Comparison of ENCODE assay signal across 8 cellular contexts in genomic region chr2:17754773-17755425, GRCh38. TPM values are rescaled to one million over a fixed set of nuclear protein-coding genes. Genes with fewer than 3 reads are reported as not detected.
DNase-seq lines count a peak whose midpoint lies in the region; ATAC-seq and TF ChIP-seq lines count a peak whose summit lies in the region.

No MANE protein-coding gene starts in this region.

- no peaks in the 10 kb centered on the region for H3K9me3 Mint-ChIP-seq in activated naive CD8-positive, alpha-beta T cell treated with anti-CD3 and anti-CD28 coated beads for 36 hours

- no peak overlapping the region for H3K9ac ChIP-seq in liver (ENCODE audit: low read depth in 1 of 2, low read length in 2 of 2)

- intact Hi-C loops in body of pancreas (cut with DNase I), result no loop called here

- no peaks in the 10 kb centered on the region for H3K27me3 Mint-ChIP-seq in activated naive CD8-positive, alpha-beta T cell treated with anti-CD3 and anti-CD28 coated beads for 36 hours

- H3K4me3 ChIP-seq in BE2C (ENCODE audit: low read depth, low read length) (peak overlapping the region; percentile 90), liver (ENCODE audit: low read depth in 1 of 3, low read length in 3 of 3) (peak overlapping the region; percentile 78 to 99 (median 83)), body of pancreas (no peak overlapping the region)

- WGBS in liver, result 18% methylated on average over 8 of the region's 8 CpGs
- WGBS in body of pancreas, 2 donors, result 23 to 28% methylated on average over 8 of the region's 8 CpGs

- peak overlapping the region; percentile 89 for H3K4me3 Mint-ChIP-seq in activated naive CD8-positive, alpha-beta T cell treated with anti-CD3 and anti-CD28 coated beads for 36 hours

- H3K27me3 ChIP-seq in BE2C (no peaks in the 10 kb centered on the region), liver (ENCODE audit: control insufficient read depth in 4 of 4, insufficient read depth in 4 of 4, low read length in 3 of 4) (no peaks in the 10 kb centered on the region), body of pancreas (no peaks in the 10 kb centered on the region)

- H3K4me1 ChIP-seq in BE2C (peaks cover 9% of the 10 kb centered on the region; the same call in 1 of the 2 replicates), liver (ENCODE audit: control insufficient read depth in 4 of 4, insufficient read depth in 4 of 4, low read length in 3 of 4) (peaks cover 5 to 66% (median 60%) of the 10 kb centered on the region in 4 donors), body of pancreas (peaks cover 17% of the 10 kb centered on the region)

- TF ChIP-seq POLR2A in body of pancreas (IDR thresholded peaks at IDR 0.05), result no peak

- TF ChIP-seq RAD21 in liver (IDR thresholded peaks at IDR 0.05), result no peak

- TF ChIP-seq CTCF in BE2C (IDR thresholded peaks at IDR 0.05; ENCODE audit: low read depth, low read length) (no peak), liver (IDR thresholded peaks at IDR 0.05; ENCODE audit: low read depth, low read length, missing input control) (no peak), body of pancreas (IDR thresholded peaks at IDR 0.05) (no peak)

- peaks cover 25% of the 10 kb centered on the region for H3K4me1 Mint-ChIP-seq in activated naive CD8-positive, alpha-beta T cell treated with anti-CD3 and anti-CD28 coated beads for 36 hours

- no peaks in the 10 kb centered on the region for H3K36me3 ChIP-seq in BE2C
- no peaks in the 10 kb centered on the region for H3K36me3 ChIP-seq in liver (ENCODE audit: control insufficient read depth in 4 of 4, insufficient read depth in 3 of 4, low read depth in 1 of 4, low read length in 3 of 4)
- H3K36me3 ChIP-seq in body of pancreas (replicated peaks in 1 of 2; ENCODE audit: insufficient read depth in 1 of 2, low read depth in 2 of 2), result no peaks in the 10 kb centered on the region

- no peaks in the 10 kb centered on the region for H3K9me3 ChIP-seq in BE2C
- H3K9me3 ChIP-seq in liver (ENCODE audit: control insufficient read depth in 4 of 4, low read length in 3 of 4), result no peaks in the 10 kb centered on the region
- H3K9me3 ChIP-seq in body of pancreas, result no peaks in the 10 kb centered on the region

- H3K27ac ChIP-seq in liver (ENCODE audit: low read depth in 1 of 2, low read length in 2 of 2) (no peak overlapping the region), body of pancreas (no peak overlapping the region)

- H3K27ac Mint-ChIP-seq in activated naive CD8-positive, alpha-beta T cell treated with anti-CD3 and anti-CD28 coated beads for 36 hours, result peak overlapping the region; percentile 97

- H3K36me3 Mint-ChIP-seq in activated naive CD8-positive, alpha-beta T cell treated with anti-CD3 and anti-CD28 coated beads for 36 hours, result peaks cover 5% of the 10 kb centered on the region

- ATAC-seq in HG02970 (IDR thresholded peaks at IDR 0.05; ENCODE audit: low FRiP score, unreplicated experiment) (no peak), body of pancreas (no peak), GM21825 (IDR thresholded peaks at IDR 0.05; ENCODE audit: unreplicated experiment) (no peak), HG03108 (IDR thresholded peaks at IDR 0.05; ENCODE audit: unreplicated experiment) (no peak)

- DNase-seq in BE2C (no peak), HT-29 (ENCODE audit: low spot score) (peak; percentile 44), body of pancreas (no peak)
- no peak for DNase-seq in activated naive CD8-positive, alpha-beta T cell treated with anti-CD3 and anti-CD28 coated beads for 36 hours

TF ChIP-seq in liver, 16 proteins besides CTCF, POLR2A, EP300 and RAD21:
- TF ChIP-seq SP1 (IDR thresholded peaks at IDR 0.05) (no peak), TAF1 (conservative IDR thresholded peaks at IDR 0.05) (no peak), FOXA1 (IDR thresholded peaks at IDR 0.05) (no peak), HNF4G (IDR thresholded peaks at IDR 0.05) (no peak), YY1 (IDR thresholded peaks at IDR 0.05) (no peak), GABPA (IDR thresholded peaks at IDR 0.05 in 1 of 2, conservative IDR thresholded peaks at IDR 0.05 in 1 of 2) (no peak), FOXA2 (IDR thresholded peaks at IDR 0.05) (no peak), NR2F2 (IDR thresholded peaks at IDR 0.05) (no peak), RXRA (IDR thresholded peaks at IDR 0.05) (no peak), JUND (IDR thresholded peaks at IDR 0.05) (no peak), HNF4A (conservative IDR thresholded peaks at IDR 0.05) (no peak), EGR1 (IDR thresholded peaks at IDR 0.05; ENCODE audit: low read depth in 2 of 2) (no peak)
- TF ChIP-seq, protein P1, sequence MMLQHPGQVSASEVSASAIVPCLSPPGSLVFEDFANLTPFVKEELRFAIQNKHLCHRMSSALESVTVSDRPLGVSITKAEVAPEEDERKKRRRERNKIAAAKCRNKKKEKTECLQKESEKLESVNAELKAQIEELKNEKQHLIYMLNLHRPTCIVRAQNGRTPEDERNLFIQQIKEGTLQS (IDR thresholded peaks at IDR 0.05), result no peak
- TF ChIP-seq, protein P2, sequence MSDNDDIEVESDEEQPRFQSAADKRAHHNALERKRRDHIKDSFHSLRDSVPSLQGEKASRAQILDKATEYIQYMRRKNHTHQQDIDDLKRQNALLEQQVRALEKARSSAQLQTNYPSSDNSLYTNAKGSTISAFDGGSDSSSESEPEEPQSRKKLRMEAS (IDR thresholded peaks at IDR 0.05), result no peak
- TF ChIP-seq, protein P3, sequence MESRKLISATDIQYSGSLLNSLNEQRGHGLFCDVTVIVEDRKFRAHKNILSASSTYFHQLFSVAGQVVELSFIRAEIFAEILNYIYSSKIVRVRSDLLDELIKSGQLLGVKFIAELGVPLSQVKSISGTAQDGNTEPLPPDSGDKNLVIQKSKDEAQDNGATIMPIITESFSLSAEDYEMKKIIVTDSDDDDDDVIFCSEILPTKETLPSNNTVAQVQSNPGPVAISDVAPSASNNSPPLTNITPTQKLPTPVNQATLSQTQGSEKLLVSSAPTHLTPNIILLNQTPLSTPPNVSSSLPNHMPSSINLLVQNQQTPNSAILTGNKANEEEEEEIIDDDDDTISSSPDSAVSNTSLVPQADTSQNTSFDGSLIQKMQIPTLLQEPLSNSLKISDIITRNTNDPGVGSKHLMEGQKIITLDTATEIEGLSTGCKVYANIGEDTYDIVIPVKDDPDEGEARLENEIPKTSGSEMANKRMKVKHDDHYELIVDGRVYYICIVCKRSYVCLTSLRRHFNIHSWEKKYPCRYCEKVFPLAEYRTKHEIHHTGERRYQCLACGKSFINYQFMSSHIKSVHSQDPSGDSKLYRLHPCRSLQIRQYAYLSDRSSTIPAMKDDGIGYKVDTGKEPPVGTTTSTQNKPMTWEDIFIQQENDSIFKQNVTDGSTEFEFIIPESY (IDR thresholded peaks at IDR 0.05), result no peak
- TF ChIP-seq, protein P4, sequence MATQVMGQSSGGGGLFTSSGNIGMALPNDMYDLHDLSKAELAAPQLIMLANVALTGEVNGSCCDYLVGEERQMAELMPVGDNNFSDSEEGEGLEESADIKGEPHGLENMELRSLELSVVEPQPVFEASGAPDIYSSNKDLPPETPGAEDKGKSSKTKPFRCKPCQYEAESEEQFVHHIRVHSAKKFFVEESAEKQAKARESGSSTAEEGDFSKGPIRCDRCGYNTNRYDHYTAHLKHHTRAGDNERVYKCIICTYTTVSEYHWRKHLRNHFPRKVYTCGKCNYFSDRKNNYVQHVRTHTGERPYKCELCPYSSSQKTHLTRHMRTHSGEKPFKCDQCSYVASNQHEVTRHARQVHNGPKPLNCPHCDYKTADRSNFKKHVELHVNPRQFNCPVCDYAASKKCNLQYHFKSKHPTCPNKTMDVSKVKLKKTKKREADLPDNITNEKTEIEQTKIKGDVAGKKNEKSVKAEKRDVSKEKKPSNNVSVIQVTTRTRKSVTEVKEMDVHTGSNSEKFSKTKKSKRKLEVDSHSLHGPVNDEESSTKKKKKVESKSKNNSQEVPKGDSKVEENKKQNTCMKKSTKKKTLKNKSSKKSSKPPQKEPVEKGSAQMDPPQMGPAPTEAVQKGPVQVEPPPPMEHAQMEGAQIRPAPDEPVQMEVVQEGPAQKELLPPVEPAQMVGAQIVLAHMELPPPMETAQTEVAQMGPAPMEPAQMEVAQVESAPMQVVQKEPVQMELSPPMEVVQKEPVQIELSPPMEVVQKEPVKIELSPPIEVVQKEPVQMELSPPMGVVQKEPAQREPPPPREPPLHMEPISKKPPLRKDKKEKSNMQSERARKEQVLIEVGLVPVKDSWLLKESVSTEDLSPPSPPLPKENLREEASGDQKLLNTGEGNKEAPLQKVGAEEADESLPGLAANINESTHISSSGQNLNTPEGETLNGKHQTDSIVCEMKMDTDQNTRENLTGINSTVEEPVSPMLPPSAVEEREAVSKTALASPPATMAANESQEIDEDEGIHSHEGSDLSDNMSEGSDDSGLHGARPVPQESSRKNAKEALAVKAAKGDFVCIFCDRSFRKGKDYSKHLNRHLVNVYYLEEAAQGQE (IDR thresholded peaks at IDR 0.05), result no peak

RNA-seq across cellular contexts. Expression of gene GEN1, which starts 1.0 kb away (rescaled TPM):
- 6.5 TPM for polyA plus RNA-seq in BE2C (2012; ENCODE audit: insufficient read depth, insufficient read length, low read depth)
- total RNA-seq in HT-29 (2014; rRNA removed; shearing (Covaris generic)), result 16.8 and 18.5 TPM in 2 replicates
- total RNA-seq in activated naive CD8-positive, alpha-beta T cell treated with anti-CD3 and anti-CD28 coated beads for 36 hours, result 10 to 100 TPM; 24.1 to 26.7 TPM
- total RNA-seq in liver (10 to 100 TPM in 1 of 2 donors, 1 to 10 TPM in 1; 9.6 to 12.7 TPM), body of pancreas (1 to 10 TPM; 6.5 to 7.6 TPM)
- 1 to 10 TPM; 1.2 to 6.0 TPM for polyA plus RNA-seq in liver

RNA-seq across cellular contexts. Expression of gene SMC6, which starts 1.3 kb away (rescaled TPM):
- 10.4 TPM for polyA plus RNA-seq in BE2C (2012; ENCODE audit: insufficient read depth, insufficient read length, low read depth)
- total RNA-seq in HT-29 (2014; rRNA removed; shearing (Covaris generic)), result 6.6 and 8.4 TPM in 2 replicates
- total RNA-seq in activated naive CD8-positive, alpha-beta T cell treated with anti-CD3 and anti-CD28 coated beads for 36 hours, result 10 to 100 TPM; 22.5 TPM
- 10 to 100 TPM; 15.7 to 22.3 TPM for total RNA-seq in liver
- 1 to 10 TPM; 2.6 to 6.3 TPM for polyA plus RNA-seq in liver
- total RNA-seq in body of pancreas, result 10 to 100 TPM in 1 of 2 donors, 1 to 10 TPM in 1; 9.9 to 11.9 TPM

Comparison
In these comparisons a context has a peak if more than half of its experiments do, and no peak if none do; other contexts are left out.
1. H3K4me3 ChIP-seq: peak in BE2C (single experiment) and liver (3 of 3); none in body of pancreas (0 of 2).